ENCODE assay signal across 8 cellular contexts in genomic region chr11:46363455-46363920, GRCh38. TPM values are rescaled to one million over a fixed set of nuclear protein-coding genes. Genes with fewer than 3 reads are reported as not detected.
DNase-seq lines count a peak whose midpoint lies in the region; ATAC-seq and TF ChIP-seq lines count a peak whose summit lies in the region.

No MANE protein-coding gene starts in this region.

- peak overlapping the region; percentile 85 for H3K27ac ChIP-seq in RWPE1

- peaks cover 10% of the 10 kb centered on the region for H3K36me3 Mint-ChIP-seq in activated T-helper 2 cell treated with anti-CD3 and anti-CD28 coated beads, Interferon-gamma antibody, Interleukin-2, Interleukin-4, amounts not matched to agents 10 μg/mL and 5 μg/mL and 100 μg/mL, durations not matched to agents 14 hours and 24 hours and 36 hours (ENCODE audit: low read depth)

- no peak; the same call in 1 of the 2 replicates for TF ChIP-seq CTCF in RWPE1 (conservative IDR thresholded peaks at IDR 0.05; ENCODE audit: low read depth)

- ATAC-seq in HG03439 (IDR thresholded peaks at IDR 0.05; ENCODE audit: unreplicated experiment) (no peak), HG02642 (IDR thresholded peaks at IDR 0.05; ENCODE audit: poor library complexity, unreplicated experiment) (no peak)

- no peak overlapping the region for H3K27ac Mint-ChIP-seq in activated T-helper 2 cell treated with anti-CD3 and anti-CD28 coated beads, Interferon-gamma antibody, Interleukin-2, Interleukin-4, amounts not matched to agents 10 μg/mL and 5 μg/mL and 100 μg/mL, durations not matched to agents 14 hours and 24 hours and 36 hours

- DNase-seq in CD1c-positive myeloid dendritic cell (ENCODE audit: extremely low spot score) (peak; percentile 72), RWPE1 (ENCODE audit: low spot score) (peak; percentile 67), fibroblast of gingiva (ENCODE audit: low read depth) (peak; percentile 67), nucleus accumbens (lab: John Stamatoyannopoulos, UW) (peak in 49 of 56 donors; percentile 27 to 92 (median 72)), RPMI8226 (no peak)
- no peak for DNase-seq in activated T-helper 2 cell treated with anti-CD3 and anti-CD28 coated beads, Interferon-gamma antibody, Interleukin-2, Interleukin-4, amounts not matched to agents 10 μg/mL and 5 μg/mL and 100 μg/mL, durations not matched to agents 14 hours and 24 hours and 36 hours (ENCODE audit: low spot score)

- H3K9me3 Mint-ChIP-seq in activated T-helper 2 cell treated with anti-CD3 and anti-CD28 coated beads, Interferon-gamma antibody, Interleukin-2, Interleukin-4, amounts not matched to agents 10 μg/mL and 5 μg/mL and 100 μg/mL, durations not matched to agents 14 hours and 24 hours and 36 hours, result no peaks in the 10 kb centered on the region

- peaks cover 33% of the 10 kb centered on the region for H3K4me1 Mint-ChIP-seq in activated T-helper 2 cell treated with anti-CD3 and anti-CD28 coated beads, Interferon-gamma antibody, Interleukin-2, Interleukin-4, amounts not matched to agents 10 μg/mL and 5 μg/mL and 100 μg/mL, durations not matched to agents 14 hours and 24 hours and 36 hours (ENCODE audit: low read depth)

- no peak overlapping the region for H3K4me3 Mint-ChIP-seq in activated T-helper 2 cell treated with anti-CD3 and anti-CD28 coated beads, Interferon-gamma antibody, Interleukin-2, Interleukin-4, amounts not matched to agents 10 μg/mL and 5 μg/mL and 100 μg/mL, durations not matched to agents 14 hours and 24 hours and 36 hours (ENCODE audit: low read depth)

- no peaks in the 10 kb centered on the region for H3K27me3 Mint-ChIP-seq in activated T-helper 2 cell treated with anti-CD3 and anti-CD28 coated beads, Interferon-gamma antibody, Interleukin-2, Interleukin-4, amounts not matched to agents 10 μg/mL and 5 μg/mL and 100 μg/mL, durations not matched to agents 14 hours and 24 hours and 36 hours (ENCODE audit: low read depth)

- POLR2A ChIA-PET in RWPE1 (lab: Yijun Ruan, JAX; ENCODE audit: low non-redundant PET), result no interaction called here

- CTCF ChIA-PET in RWPE1 (lab: Yijun Ruan, JAX), result interaction anchor here (0.5 to 4.4 kb wide), 9 partner anchors 9 to 491 kb away, joined by 4 to 20 read pairs (median 5); partner anchors contain the start of gene CHRM4

- intact Hi-C loops in activated T-helper 2 cell treated with anti-CD3 and anti-CD28 coated beads, Interferon-gamma antibody, Interleukin-2, Interleukin-4, amounts not matched to agents 10 μg/mL and 5 μg/mL and 100 μg/mL, durations not matched to agents 14 hours and 24 hours and 36 hours (cut with micrococcal nuclease), result no loop called here

RNA-seq across cellular contexts. Expression of gene DGKZ, which starts 16.2 kb away (rescaled TPM):
- total RNA-seq in activated T-helper 2 cell treated with anti-CD3 and anti-CD28 coated beads, Interferon-gamma antibody, Interleukin-2, Interleukin-4, amounts not matched to agents 10 μg/mL and 5 μg/mL and 100 μg/mL, durations not matched to agents 14 hours and 24 hours and 36 hours, result 82.3 and 86.1 TPM in 2 replicates

RNA-seq across cellular contexts. Expression of gene MDK, which starts 18.0 kb away (rescaled TPM):
- total RNA-seq in activated T-helper 2 cell treated with anti-CD3 and anti-CD28 coated beads, Interferon-gamma antibody, Interleukin-2, Interleukin-4, amounts not matched to agents 10 μg/mL and 5 μg/mL and 100 μg/mL, durations not matched to agents 14 hours and 24 hours and 36 hours, result 2.8 and 4.5 TPM in 2 replicates

RNA-seq across cellular contexts. Expression of gene CHRM4, which starts 28.1 kb away (rescaled TPM):
- 0.11 and 0.23 TPM in 2 replicates for total RNA-seq in activated T-helper 2 cell treated with anti-CD3 and anti-CD28 coated beads, Interferon-gamma antibody, Interleukin-2, Interleukin-4, amounts not matched to agents 10 μg/mL and 5 μg/mL and 100 μg/mL, durations not matched to agents 14 hours and 24 hours and 36 hours

Comparison
In these comparisons a context has a peak if more than half of its experiments do, and no peak if none do; other contexts are left out.
1. DNase-seq: peak in CD1c-positive myeloid dendritic cell (single experiment), RWPE1 (single experiment), fibroblast of gingiva (single experiment) and nucleus accumbens (49 of 56); none in activated T-helper 2 cell treated with anti-CD3 and anti-CD28 coated beads, Interferon-gamma antibody, Interleukin-2, Interleukin-4, amounts not matched to agents 10 μg/mL and 5 μg/mL and 100 μg/mL, durations not matched to agents 14 hours and 24 hours and 36 hours (single experiment) and RPMI8226 (single experiment).